ENCODE assay signal across 1 cellular context in the genomic region with DNA sequence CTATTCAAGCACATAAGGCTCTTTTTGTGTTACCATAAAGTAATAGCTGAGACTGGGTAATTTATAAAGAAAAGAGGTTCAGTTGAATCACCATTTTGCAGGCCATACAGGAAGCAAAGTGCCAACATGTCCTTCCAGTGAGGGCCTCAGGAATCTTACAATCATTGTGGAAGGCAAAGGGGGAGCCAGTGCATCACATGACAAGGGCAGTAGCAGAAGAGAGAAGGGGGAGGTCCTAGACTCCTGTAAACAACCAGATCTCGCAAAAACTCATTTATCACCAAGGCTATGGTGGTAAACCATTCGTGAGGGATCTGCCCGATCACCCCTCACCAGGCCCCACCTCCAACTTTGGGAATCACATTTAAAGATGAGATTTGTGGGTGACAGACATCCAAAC.
TF ChIP-seq lines count a peak whose summit lies in the region.

No MANE protein-coding gene starts in this region.

TF ChIP-seq in H1, 55 proteins besides CTCF, POLR2A, EP300 and RAD21:
- TF ChIP-seq YY1 (IDR thresholded peaks at IDR 0.05; ENCODE audit: low read depth, low read length) = no peak
